In genomic region chr19:16463341-16463990, GRCh38 we compare ENCODE assay signal across 2 cellular contexts.
TF ChIP-seq lines count a peak whose summit lies in the region.

No MANE protein-coding gene starts in this region.

TF ChIP-seq in IMR-90, 13 proteins besides CTCF, POLR2A, EP300 and RAD21:
- no peak for TF ChIP-seq RFX5 (IDR thresholded peaks at IDR 0.05; ENCODE audit: low read depth, low read length)
- TF ChIP-seq BHLHE40 (IDR thresholded peaks at IDR 0.05; ENCODE audit: low read depth, low read length) = no peak
- no peak for TF ChIP-seq SMC3 (IDR thresholded peaks at IDR 0.05; ENCODE audit: low read depth, low read length)
- TF ChIP-seq MXI1 (IDR thresholded peaks at IDR 0.05; ENCODE audit: borderline replicate concordance, low read depth, low read length) = no peak
- TF ChIP-seq, protein P1, sequence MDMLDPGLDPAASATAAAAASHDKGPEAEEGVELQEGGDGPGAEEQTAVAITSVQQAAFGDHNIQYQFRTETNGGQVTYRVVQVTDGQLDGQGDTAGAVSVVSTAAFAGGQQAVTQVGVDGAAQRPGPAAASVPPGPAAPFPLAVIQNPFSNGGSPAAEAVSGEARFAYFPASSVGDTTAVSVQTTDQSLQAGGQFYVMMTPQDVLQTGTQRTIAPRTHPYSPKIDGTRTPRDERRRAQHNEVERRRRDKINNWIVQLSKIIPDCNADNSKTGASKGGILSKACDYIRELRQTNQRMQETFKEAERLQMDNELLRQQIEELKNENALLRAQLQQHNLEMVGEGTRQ (IDR thresholded peaks at IDR 0.05; ENCODE audit: low read depth, low read length) = no peak

TF ChIP-seq in H1, 55 proteins besides CTCF, POLR2A, EP300 and RAD21:
- TF ChIP-seq RFX5 (IDR thresholded peaks at IDR 0.05; ENCODE audit: borderline replicate concordance, low read depth, low read length) (no peak), CREB1 (IDR thresholded peaks at IDR 0.05) (no peak), KDM1A (IDR thresholded peaks at IDR 0.05; ENCODE audit: borderline replicate concordance, low read length) (peak; percentile 75; the same call in 1 of the 2 replicates), TCF12 (IDR thresholded peaks at IDR 0.05; ENCODE audit: low read depth, low read length) (no peak), HDAC2 (IDR thresholded peaks at IDR 0.05; ENCODE audit: borderline replicate concordance in 1 of 2, low read depth in 2 of 2, low read length in 2 of 2) (peak in 1 of 2 experiments; percentile 36; a peak in 1 of 4 replicates)
